ENCODE assay signal across 12 cellular contexts in genomic region chr18:49094979-49095632, GRCh38.
DNase-seq lines count a peak whose midpoint lies in the region; FAIRE-seq and TF ChIP-seq lines count a peak whose summit lies in the region.
"Had no signal": no experiment of that assay in that cellular context is flagged by ENCODE, and none has a peak within 500 bp of the region (broad histone marks: within the 10 kb centered on the region; RNA-seq: fewer than 3 reads in every experiment).

No MANE protein-coding gene starts in this region.

- DNase-seq in NB4 (ENCODE audit: low read depth), result peak; percentile 35
- DNase-seq in dedifferentiated amniotic fluid mesenchymal stem cell (ENCODE audit: extremely low spot score), result peak; percentile 28
- DNase-seq in renal cortical epithelial cell (ENCODE audit: low read depth), result peak; percentile 77
- DNase-seq in OCI-M2 (lab: John Stamatoyannopoulos, UW; ENCODE audit: unreplicated experiment), result no peak
- no peak for DNase-seq in uterus
- DNase-seq in NCI-H345 treated with DMSO at 0.1 percent for 48 hours (lab: John Stamatoyannopoulos, UW; ENCODE audit: unreplicated experiment), result no peak
- DNase-seq: activated B cell treated with CpG ODN at 0.5 μM for 24 hours; activated naive CD4-positive, alpha-beta T cell treated with anti-CD3 and anti-CD28 coated beads, Interleukin-2, amount 50 U/mL, for 16 hours; esophagus squamous epithelium; NCI-H1048; substantia nigra had no signal

- no peak overlapping the region for H3K27ac ChIP-seq in uterus

- H3K4me3 ChIP-seq in NB4 (ENCODE audit: low read depth, low read length), result no peak overlapping the region
- no peak overlapping the region for H3K4me3 ChIP-seq in uterus
- H3K4me3 ChIP-seq: esophagus squamous epithelium had no signal

- no peaks in the 10 kb centered on the region for H3K4me1 ChIP-seq in uterus
- H3K4me1 ChIP-seq: esophagus squamous epithelium had no signal

- FAIRE-seq in G401.6 (lab: Jason Lieb, UNC), result peak; percentile 70

- H3K9me3 ChIP-seq in uterus, result no peaks in the 10 kb centered on the region
- H3K9me3 ChIP-seq: esophagus squamous epithelium had no signal

- intact Hi-C loops in uterus (cut with DNase I; ENCODE audit: low total_unique reads), result no loop called here

- H3K36me3 ChIP-seq in uterus, result no peaks in the 10 kb centered on the region

- no peak for TF ChIP-seq POLR2A in NB4 (IDR thresholded peaks at IDR 0.05; ENCODE audit: extremely low read depth, insufficient read length)
- TF ChIP-seq POLR2A in uterus (IDR thresholded peaks at IDR 0.05), result no peak

- no peak for TF ChIP-seq CTCF in NB4 (IDR thresholded peaks at IDR 0.05; ENCODE audit: low read depth, low read length)
- TF ChIP-seq CTCF in uterus (IDR thresholded peaks at IDR 0.05), result no peak

- H3K27me3 ChIP-seq in uterus, result no peaks in the 10 kb centered on the region
- H3K27me3 ChIP-seq: esophagus squamous epithelium had no signal

Comparison
In these comparisons a context has a peak if more than half of its experiments do, and no peak if none do; other contexts are left out.
1. DNase-seq: peak in NB4 (single experiment), dedifferentiated amniotic fluid mesenchymal stem cell (single experiment) and renal cortical epithelial cell (single experiment); none in OCI-M2 (single experiment), uterus (0 of 2) and NCI-H345 treated with DMSO at 0.1 percent for 48 hours (single experiment).